12 cellular contexts compared by ENCODE assay signal in the genomic region with DNA sequence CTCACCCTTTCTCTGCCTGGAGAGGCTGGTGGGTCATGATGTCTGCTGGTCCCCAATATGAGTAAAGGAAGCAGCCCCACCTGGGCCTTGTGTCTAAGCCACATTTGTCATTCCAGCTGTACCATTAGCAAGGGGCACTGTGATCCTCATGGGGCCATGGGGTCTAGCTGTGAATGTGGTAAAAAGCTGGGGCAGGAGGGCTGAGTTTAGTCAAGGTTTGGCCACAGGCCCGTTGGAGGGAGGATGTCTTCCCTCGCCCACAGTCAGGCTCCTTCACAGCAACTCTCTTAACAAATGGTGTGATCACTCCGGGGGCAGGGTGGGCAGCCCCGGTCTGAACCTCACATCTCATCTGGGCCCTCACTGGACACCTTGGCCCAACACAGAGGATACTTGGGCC.
"Had no signal": no experiment of that assay in that cellular context is flagged by ENCODE, and none has a peak within 500 bp of the region (broad histone marks: within the 10 kb centered on the region; RNA-seq: fewer than 3 reads in every experiment).

No MANE protein-coding gene starts in this region.

- ATAC-seq: gastrocnemius medialis had no signal

- H3K27me3 ChIP-seq: gastrocnemius medialis, neutrophil, right atrium auricular region had no signal

- H3K36me3 Mint-ChIP-seq: type B pancreatic cell had no signal

- H3K27ac ChIP-seq: gastrocnemius medialis, neutrophil, right atrium auricular region had no signal

- H3K9me3 Mint-ChIP-seq: type B pancreatic cell had no signal

- DNase-seq: activated CD4-positive, alpha-beta T cell treated with anti-CD3 and anti-CD28 coated beads for 48 hours; activated T-cell treated with anti-CD3 and anti-CD28 coated beads, Interleukin-2, amount 50 U/mL, for 1 hour; central memory CD4-positive, alpha-beta T cell; cortex of kidney; effector CD8-positive, alpha-beta T cell; gastrocnemius medialis; kidney glomerular epithelial cell; stimulated activated CD4-positive, alpha-beta T cell treated with anti-CD3 and anti-CD28 coated beads, Interleukin-2, amount 100 ng/mL, for 24 hours; stimulated activated naive CD4-positive, alpha-beta T cell treated with Interleukin-2 at 50 U/mL for 16 hours had no signal

- H3K4me3 ChIP-seq: gastrocnemius medialis, right atrium auricular region had no signal

- H3K36me3 ChIP-seq: gastrocnemius medialis, neutrophil, right atrium auricular region had no signal

- H3K9me3 ChIP-seq: gastrocnemius medialis, neutrophil, right atrium auricular region had no signal
